ENCODE assay signal across 1 cellular context in genomic region chr20:53786071-53786444, GRCh38.
TF ChIP-seq lines count a peak whose summit lies in the region.

No MANE protein-coding gene starts in this region.

TF ChIP-seq in IMR-90, 13 proteins besides CTCF, POLR2A, EP300 and RAD21 (continued from another document):
- no peak for TF ChIP-seq SMC3 (IDR thresholded peaks at IDR 0.05; ENCODE audit: low read depth, low read length)
- TF ChIP-seq MXI1 (IDR thresholded peaks at IDR 0.05; ENCODE audit: borderline replicate concordance, low read depth, low read length) = no peak
- no peak for TF ChIP-seq BHLHE40 (IDR thresholded peaks at IDR 0.05; ENCODE audit: low read depth, low read length)
- TF ChIP-seq FOS (IDR thresholded peaks at IDR 0.05; ENCODE audit: low read depth, low read length) = no peak
- TF ChIP-seq NFE2L2 (IDR thresholded peaks at IDR 0.05; ENCODE audit: low read depth, low read length) = no peak
- no peak for TF ChIP-seq ELK1 (IDR thresholded peaks at IDR 0.05; ENCODE audit: borderline replicate concordance, low read depth, low read length)
- TF ChIP-seq RCOR1 (IDR thresholded peaks at IDR 0.05; ENCODE audit: insufficient replicate concordance, low read length) = no peak
- no peak for TF ChIP-seq MAFK (IDR thresholded peaks at IDR 0.05; ENCODE audit: low read depth, low read length)
- no peak for TF ChIP-seq CEBPB (IDR thresholded peaks at IDR 0.05; ENCODE audit: low read depth, low read length)
- no peak for TF ChIP-seq CHD1 (IDR thresholded peaks at IDR 0.05; ENCODE audit: low read depth, low read length)
